Comparison of ENCODE assay signal across 1 cellular context in the genomic region with DNA sequence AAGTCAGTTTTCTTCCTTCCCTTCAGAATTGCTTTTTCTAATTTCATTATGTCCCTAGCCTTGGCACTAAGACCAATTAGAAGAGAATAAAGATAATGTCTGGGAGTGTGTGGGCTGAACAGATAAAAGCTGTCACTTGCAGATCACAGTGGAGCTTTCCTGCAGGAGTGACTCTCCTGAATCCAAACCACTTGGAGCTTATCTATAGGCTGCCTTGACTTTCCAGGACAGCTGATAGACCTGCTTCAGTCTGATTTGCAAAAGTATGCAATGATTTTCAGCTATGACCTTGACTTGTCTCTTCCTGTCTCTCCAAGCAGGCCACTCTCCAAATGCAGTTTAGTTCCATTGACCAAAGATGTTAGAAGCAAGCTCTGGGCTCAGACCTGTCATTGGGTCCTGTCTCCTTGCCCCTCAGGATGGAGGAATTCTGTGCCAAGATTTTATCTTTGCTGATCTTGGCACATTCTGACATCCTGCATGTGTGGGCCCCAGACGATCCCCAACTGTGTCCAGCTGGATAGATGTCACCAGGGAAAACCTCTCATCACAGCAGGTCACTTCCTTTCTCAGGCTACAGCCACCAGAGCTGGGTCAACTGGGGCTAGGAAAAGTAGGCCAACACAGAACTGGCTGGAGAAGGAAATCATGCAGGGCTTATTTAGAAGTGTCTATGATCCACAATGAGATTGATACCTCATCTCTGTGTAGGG.
TF ChIP-seq lines count a peak whose summit lies in the region.

No MANE protein-coding gene starts in this region.

TF ChIP-seq in K562, 482 proteins besides CTCF, POLR2A, EP300 and RAD21 (continued from another document):
- TF ChIP-seq, protein P1, sequence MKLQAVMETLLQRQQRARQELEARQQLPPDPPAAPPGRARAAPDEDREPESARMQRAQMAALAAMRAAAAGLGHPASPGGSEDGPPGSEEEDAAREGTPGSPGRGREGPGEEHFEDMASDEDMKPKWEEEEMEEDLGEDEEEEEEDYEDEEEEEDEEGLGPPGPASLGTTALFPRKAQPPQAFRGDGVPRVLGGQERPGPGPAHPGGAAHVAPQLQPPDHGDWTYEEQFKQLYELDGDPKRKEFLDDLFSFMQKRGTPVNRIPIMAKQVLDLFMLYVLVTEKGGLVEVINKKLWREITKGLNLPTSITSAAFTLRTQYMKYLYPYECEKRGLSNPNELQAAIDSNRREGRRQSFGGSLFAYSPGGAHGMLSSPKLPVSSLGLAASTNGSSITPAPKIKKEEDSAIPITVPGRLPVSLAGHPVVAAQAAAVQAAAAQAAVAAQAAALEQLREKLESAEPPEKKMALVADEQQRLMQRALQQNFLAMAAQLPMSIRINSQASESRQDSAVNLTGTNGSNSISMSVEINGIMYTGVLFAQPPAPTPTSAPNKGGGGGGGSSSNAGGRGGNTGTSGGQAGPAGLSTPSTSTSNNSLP (IDR thresholded peaks at IDR 0.05; ENCODE audit: borderline replicate concordance, low read depth, low read length): no peak
- TF ChIP-seq TEAD4 (IDR thresholded peaks at IDR 0.05; ENCODE audit: low read length) (peak; percentile 58; the same call in 1 of the 2 replicates), TEAD4 (CRISPR knock-in tag; IDR thresholded peaks at IDR 0.05; ENCODE audit: borderline replicate concordance) (no peak), MTA2 (IDR thresholded peaks at IDR 0.05; ENCODE audit: low read depth) (peak; percentile 30; the same call in 1 of the 2 replicates), KDM1A (IDR thresholded peaks at IDR 0.05) (peak; percentile 43 to 56; a peak in 1 of 4 replicates), ARID1B (IDR thresholded peaks at IDR 0.05) (peak; percentile 47), TAL1 (IDR thresholded peaks at IDR 0.05) (peak; percentile 59), KLF16 (IDR thresholded peaks at IDR 0.05) (0 out of 2 replicates have a peak, but pooled peaks have one; percentile 26), ESRRA (IDR thresholded peaks at IDR 0.05; ENCODE audit: borderline replicate concordance, low read depth) (peak; percentile 87), DPF2 (IDR thresholded peaks at IDR 0.05) (no peak), MEIS2 (IDR thresholded peaks at IDR 0.05; ENCODE audit: partially characterized antibody) (peak; percentile 8), SOX6 (IDR thresholded peaks at IDR 0.05) (0 out of 2 replicates have a peak, but pooled peaks have one; percentile 30), ZNF217 (CRISPR knock-in tag; IDR thresholded peaks at IDR 0.05) (no peak), ZNF507 (tag; conservative IDR thresholded peaks at IDR 0.05) (no peak)
- TF ChIP-seq, protein P2, sequence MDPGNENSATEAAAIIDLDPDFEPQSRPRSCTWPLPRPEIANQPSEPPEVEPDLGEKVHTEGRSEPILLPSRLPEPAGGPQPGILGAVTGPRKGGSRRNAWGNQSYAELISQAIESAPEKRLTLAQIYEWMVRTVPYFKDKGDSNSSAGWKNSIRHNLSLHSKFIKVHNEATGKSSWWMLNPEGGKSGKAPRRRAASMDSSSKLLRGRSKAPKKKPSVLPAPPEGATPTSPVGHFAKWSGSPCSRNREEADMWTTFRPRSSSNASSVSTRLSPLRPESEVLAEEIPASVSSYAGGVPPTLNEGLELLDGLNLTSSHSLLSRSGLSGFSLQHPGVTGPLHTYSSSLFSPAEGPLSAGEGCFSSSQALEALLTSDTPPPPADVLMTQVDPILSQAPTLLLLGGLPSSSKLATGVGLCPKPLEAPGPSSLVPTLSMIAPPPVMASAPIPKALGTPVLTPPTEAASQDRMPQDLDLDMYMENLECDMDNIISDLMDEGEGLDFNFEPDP (CRISPR knock-in tag; IDR thresholded peaks at IDR 0.05): no peak
TF ChIP-seq in K562: peak in this region for 14.
